ENCODE assay signal across 40 cellular contexts in the genomic region with DNA sequence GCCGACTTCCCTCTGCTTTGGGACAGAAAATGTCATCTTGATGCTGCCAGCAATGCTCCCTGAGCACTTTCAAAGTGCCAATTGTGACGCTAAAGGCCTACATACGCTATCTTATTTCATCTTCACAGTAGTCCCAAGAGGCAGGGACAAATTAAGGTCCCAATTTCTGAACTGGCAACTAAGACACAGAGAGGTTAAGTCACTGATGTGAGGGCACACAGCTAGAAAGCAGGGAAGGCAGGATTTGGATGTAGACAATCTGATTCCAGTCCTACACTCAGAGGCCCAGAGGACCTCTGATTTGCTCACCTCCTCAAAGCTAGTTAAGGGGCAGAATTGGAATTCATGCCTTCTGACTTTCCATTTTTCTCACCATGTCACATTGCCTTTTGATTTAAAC.
"Had no signal": no experiment of that assay in that cellular context is flagged by ENCODE, and none has a peak within 500 bp of the region (broad histone marks: within the 10 kb centered on the region; RNA-seq: fewer than 3 reads in every experiment).

No MANE protein-coding gene starts in this region.

- H3K36me3 Mint-ChIP-seq: activated naive CD4-positive, alpha-beta T cell treated with anti-CD3 and anti-CD28 coated beads, Interleukin-2, amount 10 ng/mL, durations not matched to agents 7 days and 5 days; activated naive CD4-positive, alpha-beta T cell treated with anti-CD3 and anti-CD28 coated beads, Interleukin-2, amount 50 U/mL, for 24 hours; activated naive CD4-positive, alpha-beta T cell treated with anti-CD3 and anti-CD28 coated beads, Interleukin-2, amount 50 U/mL, for 72 hours; activated naive CD8-positive, alpha-beta T cell; activated naive CD8-positive, alpha-beta T cell treated with anti-CD3 and anti-CD28 coated beads for 36 hours; activated naive CD8-positive, alpha-beta T cell treated with anti-CD3 and anti-CD28 coated beads, Interleukin-2, amount 10 ng/mL, durations not matched to agents 7 days and 5 days; brain had no signal

- DNase-seq: activated effector memory CD4-positive, alpha-beta T cell treated with anti-CD3 and anti-CD28 coated beads, Interleukin-2, amount 50 U/mL, for 16 hours; activated effector memory CD4-positive, alpha-beta T cell treated with Interleukin-2 at 50 U/mL for 16 hours; activated gamma-delta T cell; activated gamma-delta T cell treated with Interleukin-2 at 50 U/mL for 16 hours; activated naive CD4-positive, alpha-beta T cell; activated naive CD4-positive, alpha-beta T cell treated with anti-CD3 and anti-CD28 coated beads for 36 hours; activated naive CD4-positive, alpha-beta T cell treated with anti-CD3 and anti-CD28 coated beads, Interleukin-2, amount 10 ng/mL, durations not matched to agents 7 days and 5 days; activated naive CD4-positive, alpha-beta T cell treated with anti-CD3 and anti-CD28 coated beads, Interleukin-2, amount 50 U/mL, for 16 hours; activated naive CD4-positive, alpha-beta T cell treated with Interleukin-2 at 50 U/mL for 16 hours; activated naive CD8-positive, alpha-beta T cell treated with anti-CD3 and anti-CD28 coated beads for 36 hours; activated naive CD8-positive, alpha-beta T cell treated with anti-CD3 and anti-CD28 coated beads, Interleukin-2, amount 10 ng/mL, durations not matched to agents 7 days and 5 days; activated naive CD8-positive, alpha-beta T cell treated with anti-CD3 and anti-CD28 coated beads, Interleukin-2, amount 50 U/mL, for 24 hours; activated T-cell treated with anti-CD3 and anti-CD28 coated beads, Interleukin-2, amount 50 U/mL, for 1 hour; activated T-cell treated with anti-CD3 and anti-CD28 coated beads, Interleukin-2, amount 50 U/mL, for 24 hours; activated T-cell treated with anti-CD3 and anti-CD28 coated beads, Interleukin-2, amount 50 U/mL, for 4 hours; activated T-cell treated with anti-CD3 and anti-CD28 coated beads, Interleukin-2, amount 50 U/mL, for 48 hours; activated T-cell treated with anti-CD3 and anti-CD28 coated beads, Interleukin-2, amount 50 U/mL, for 72 hours; adrenal gland; amniotic stem cell; amygdala; anterior cingulate cortex; aorta; body of pancreas; brain microvascular endothelial cell; caudate nucleus; central memory CD4-positive, alpha-beta T cell; cerebellar nuclear complex had no signal

- H3K9me3 Mint-ChIP-seq: activated naive CD4-positive, alpha-beta T cell treated with anti-CD3 and anti-CD28 coated beads for 36 hours; activated naive CD4-positive, alpha-beta T cell treated with anti-CD3 and anti-CD28 coated beads, Interleukin-2, amount 10 ng/mL, durations not matched to agents 7 days and 5 days; activated naive CD4-positive, alpha-beta T cell treated with anti-CD3 and anti-CD28 coated beads, Interleukin-2, amount 50 U/mL, for 24 hours; activated naive CD4-positive, alpha-beta T cell treated with anti-CD3 and anti-CD28 coated beads, Interleukin-2, amount 50 U/mL, for 72 hours; activated naive CD8-positive, alpha-beta T cell treated with anti-CD3 and anti-CD28 coated beads for 36 hours; activated naive CD8-positive, alpha-beta T cell treated with anti-CD3 and anti-CD28 coated beads, Interleukin-2, amount 10 ng/mL, durations not matched to agents 7 days and 5 days; activated naive CD8-positive, alpha-beta T cell treated with anti-CD3 and anti-CD28 coated beads, Interleukin-2, amount 50 U/mL, for 24 hours; activated T-cell treated with anti-CD3 and anti-CD28 coated beads, Interleukin-2, amount 50 U/mL, for 24 hours; activated T-cell treated with anti-CD3 and anti-CD28 coated beads, Interleukin-2, amount 50 U/mL, for 4 hours; activated T-cell treated with anti-CD3 and anti-CD28 coated beads, Interleukin-2, amount 50 U/mL, for 72 hours; activated T-helper 1 cell treated with anti-CD3 and anti-CD28 coated beads, Interleukin-12 subunit alpha, Interleukin-12 subunit beta, Interleukin-2, Interleukin-4 antibody, amounts not matched to agents 30 ng/mL and 10 ng/mL and 1 ng/mL, durations not matched to agents 14 hours and 24 hours and 36 hours; activated T-helper 17 cell treated with anti-CD3 and anti-CD28 coated beads, Interleukin-2, amount 50 U/mL, for 72 hours; activated T-helper 2 cell treated with anti-CD3 and anti-CD28 coated beads, Interferon-gamma antibody, Interleukin-2, Interleukin-4, amounts not matched to agents 10 μg/mL and 5 μg/mL and 100 μg/mL, durations not matched to agents 14 hours and 24 hours and 36 hours; brain; central memory CD8-positive, alpha-beta T cell had no signal

- H3K9me3 ChIP-seq: adrenal gland, ascending aorta, body of pancreas, breast epithelium had no signal

- ATAC-seq: activated naive CD4-positive, alpha-beta T cell treated with anti-CD3 and anti-CD28 coated beads, Interleukin-2, amount 50 U/mL, for 72 hours; activated naive CD8-positive, alpha-beta T cell treated with anti-CD3 and anti-CD28 coated beads, Interleukin-2, amount 50 U/mL, for 24 hours; activated T-cell treated with anti-CD3 and anti-CD28 coated beads, Interleukin-2, amount 50 U/mL, for 4 hours; activated T-cell treated with anti-CD3 and anti-CD28 coated beads, Interleukin-2, amount 50 U/mL, for 72 hours; activated T-helper 17 cell treated with anti-CD3 and anti-CD28 coated beads, Interleukin-2, amount 50 U/mL, for 72 hours; body of pancreas had no signal

- H3K36me3 ChIP-seq: adrenal gland, ascending aorta, brain microvascular endothelial cell, breast epithelium, cardiac muscle cell had no signal

- H3K4me3 Mint-ChIP-seq: activated naive CD4-positive, alpha-beta T cell treated with anti-CD3 and anti-CD28 coated beads for 36 hours; activated naive CD4-positive, alpha-beta T cell treated with anti-CD3 and anti-CD28 coated beads, Interleukin-2, amount 10 ng/mL, durations not matched to agents 7 days and 5 days; activated naive CD4-positive, alpha-beta T cell treated with anti-CD3 and anti-CD28 coated beads, Interleukin-2, amount 50 U/mL, for 24 hours; activated naive CD8-positive, alpha-beta T cell; activated naive CD8-positive, alpha-beta T cell treated with anti-CD3 and anti-CD28 coated beads for 36 hours; activated naive CD8-positive, alpha-beta T cell treated with anti-CD3 and anti-CD28 coated beads, Interleukin-2, amount 10 ng/mL, durations not matched to agents 7 days and 5 days; activated naive CD8-positive, alpha-beta T cell treated with anti-CD3 and anti-CD28 coated beads, Interleukin-2, amount 50 U/mL, for 24 hours; activated T-cell treated with anti-CD3 and anti-CD28 coated beads, Interleukin-2, amount 50 U/mL, for 24 hours; activated T-cell treated with anti-CD3 and anti-CD28 coated beads, Interleukin-2, amount 50 U/mL, for 4 hours; activated T-cell treated with anti-CD3 and anti-CD28 coated beads, Interleukin-2, amount 50 U/mL, for 72 hours; activated T-helper 1 cell treated with anti-CD3 and anti-CD28 coated beads, Interleukin-12 subunit alpha, Interleukin-12 subunit beta, Interleukin-2, Interleukin-4 antibody, amounts not matched to agents 30 ng/mL and 10 ng/mL and 1 ng/mL, durations not matched to agents 14 hours and 24 hours and 36 hours; activated T-helper 17 cell treated with anti-CD3 and anti-CD28 coated beads, Interleukin-2, amount 50 U/mL, for 72 hours; brain; central memory CD8-positive, alpha-beta T cell had no signal

- H3K27ac ChIP-seq: adrenal gland, ascending aorta, body of pancreas, brain microvascular endothelial cell, breast epithelium, cardiac muscle cell had no signal

- H3K27ac Mint-ChIP-seq: activated naive CD4-positive, alpha-beta T cell treated with anti-CD3 and anti-CD28 coated beads for 36 hours; activated naive CD4-positive, alpha-beta T cell treated with anti-CD3 and anti-CD28 coated beads, Interleukin-2, amount 10 ng/mL, durations not matched to agents 7 days and 5 days; activated naive CD4-positive, alpha-beta T cell treated with anti-CD3 and anti-CD28 coated beads, Interleukin-2, amount 50 U/mL, for 24 hours; activated naive CD4-positive, alpha-beta T cell treated with anti-CD3 and anti-CD28 coated beads, Interleukin-2, amount 50 U/mL, for 72 hours; activated naive CD8-positive, alpha-beta T cell; activated naive CD8-positive, alpha-beta T cell treated with anti-CD3 and anti-CD28 coated beads for 36 hours; activated naive CD8-positive, alpha-beta T cell treated with anti-CD3 and anti-CD28 coated beads, Interleukin-2, amount 10 ng/mL, durations not matched to agents 7 days and 5 days; activated naive CD8-positive, alpha-beta T cell treated with anti-CD3 and anti-CD28 coated beads, Interleukin-2, amount 50 U/mL, for 24 hours; activated T-cell treated with anti-CD3 and anti-CD28 coated beads, Interleukin-2, amount 50 U/mL, for 24 hours; activated T-cell treated with anti-CD3 and anti-CD28 coated beads, Interleukin-2, amount 50 U/mL, for 72 hours; activated T-helper 1 cell treated with anti-CD3 and anti-CD28 coated beads, Interleukin-12 subunit alpha, Interleukin-12 subunit beta, Interleukin-2, Interleukin-4 antibody, amounts not matched to agents 30 ng/mL and 10 ng/mL and 1 ng/mL, durations not matched to agents 14 hours and 24 hours and 36 hours; activated T-helper 17 cell treated with anti-CD3 and anti-CD28 coated beads, Interleukin-2, amount 50 U/mL, for 72 hours; activated T-helper 2 cell treated with anti-CD3 and anti-CD28 coated beads, Interferon-gamma antibody, Interleukin-2, Interleukin-4, amounts not matched to agents 10 μg/mL and 5 μg/mL and 100 μg/mL, durations not matched to agents 14 hours and 24 hours and 36 hours; brain had no signal

- H3K27me3 Mint-ChIP-seq: activated naive CD8-positive, alpha-beta T cell; activated naive CD8-positive, alpha-beta T cell treated with anti-CD3 and anti-CD28 coated beads for 36 hours had no signal

- H3K4me1 Mint-ChIP-seq: activated naive CD4-positive, alpha-beta T cell treated with anti-CD3 and anti-CD28 coated beads, Interleukin-2, amount 10 ng/mL, durations not matched to agents 7 days and 5 days; activated naive CD4-positive, alpha-beta T cell treated with anti-CD3 and anti-CD28 coated beads, Interleukin-2, amount 50 U/mL, for 24 hours; activated naive CD8-positive, alpha-beta T cell treated with anti-CD3 and anti-CD28 coated beads for 36 hours; activated naive CD8-positive, alpha-beta T cell treated with anti-CD3 and anti-CD28 coated beads, Interleukin-2, amount 10 ng/mL, durations not matched to agents 7 days and 5 days; activated naive CD8-positive, alpha-beta T cell treated with anti-CD3 and anti-CD28 coated beads, Interleukin-2, amount 50 U/mL, for 24 hours; activated T-helper 17 cell treated with anti-CD3 and anti-CD28 coated beads, Interleukin-2, amount 50 U/mL, for 72 hours; brain; central memory CD8-positive, alpha-beta T cell had no signal

- H3K4me1 ChIP-seq: adrenal gland, ascending aorta, body of pancreas, breast epithelium had no signal

- H3K4me3 ChIP-seq: adrenal gland, ascending aorta, body of pancreas, breast epithelium, cardiac muscle cell had no signal

- H3K27me3 ChIP-seq: adrenal gland, ascending aorta, body of pancreas, brain microvascular endothelial cell, breast epithelium, cardiac muscle cell had no signal

- FAIRE-seq: astrocyte, bronchial epithelial cell had no signal
